12 cellular contexts compared by ENCODE assay signal in the genomic region with DNA sequence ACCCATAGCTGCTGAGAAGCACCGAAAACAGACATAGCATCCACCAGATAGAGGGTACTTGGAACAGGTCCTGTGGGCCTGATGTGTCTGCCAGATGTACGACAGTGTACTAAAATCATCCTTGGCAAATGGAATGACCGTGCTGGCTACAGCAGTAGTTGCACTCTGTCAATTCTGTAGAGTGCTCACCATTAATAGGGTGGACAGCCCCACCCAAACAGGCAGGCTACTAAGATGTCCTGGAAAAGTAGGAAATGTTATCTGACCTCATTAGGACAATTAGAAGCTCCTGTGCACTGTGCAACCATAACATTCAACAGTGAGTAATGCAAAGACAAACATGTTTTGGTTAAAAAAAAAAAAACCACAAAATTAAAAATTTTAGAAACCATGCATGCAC.
A peak's percentile ranks its signal among the peaks of the same experiment; 100 is the strongest.
DNase-seq lines count a peak whose midpoint lies in the region; ATAC-seq and TF ChIP-seq lines count a peak whose summit lies in the region.
"Had no signal": no experiment of that assay in that cellular context is flagged by ENCODE, and none has a peak within 500 bp of the region (broad histone marks: within the 10 kb centered on the region; RNA-seq: fewer than 3 reads in every experiment).

No MANE protein-coding gene starts in this region.

- H3K27me3 ChIP-seq in brain microvascular endothelial cell (replicated peaks) (no peaks in the 10 kb centered on the region), MM.1S (replicated peaks; ENCODE audit: insufficient read depth, low read length) (no peaks in the 10 kb centered on the region; the same call in 1 of the 2 replicates)
- H3K27me3 ChIP-seq: adrenal gland, stomach had no signal

- no peaks in the 10 kb centered on the region for H4K20me1 ChIP-seq in MM.1S (ENCODE audit: insufficient read depth, low read length)

- no peak for ATAC-seq in HG02571 (IDR thresholded peaks at IDR 0.05; ENCODE audit: unreplicated experiment)

- H3K36me3 Mint-ChIP-seq in progenitor cell of endocrine pancreas (ENCODE audit: insufficient read depth) = peaks cover 12% of the 10 kb centered on the region

- no peak overlapping the region for H3K4me3 ChIP-seq in brain microvascular endothelial cell (ENCODE audit: low read depth, low read length)
- no peak overlapping the region for H3K4me3 ChIP-seq in MM.1S (ENCODE audit: low read length)
- H3K4me3 ChIP-seq: adrenal gland, stomach had no signal

- no peak overlapping the region for H3K9ac ChIP-seq in MM.1S (ENCODE audit: low read length)

- H2AFZ ChIP-seq in MM.1S (ENCODE audit: low read length) = no peak overlapping the region

- peaks cover 13% of the 10 kb centered on the region for H3K4me1 ChIP-seq in MM.1S (ENCODE audit: low read length)

- DNase-seq in Daoy (ENCODE audit: low read depth) (peak; percentile 36), LHCN-M2 (ENCODE audit: low read depth) (peak; percentile 66), brain microvascular endothelial cell (no peak), progenitor cell of endocrine pancreas (ENCODE audit: low spot score, unreplicated experiment) (no peak), MM.1S (no peak), NCI-H345 (lab: John Stamatoyannopoulos, UW) (no peak), NCI-H2081 (lab: John Stamatoyannopoulos, UW) (no peak)
- DNase-seq: activated CD4-positive, alpha-beta T cell treated with anti-CD3 and anti-CD28 coated beads for 48 hours; adrenal gland; nephron progenitor cell; stomach had no signal

- H3K79me2 ChIP-seq in MM.1S (ENCODE audit: low read length) = no peaks in the 10 kb centered on the region

- peaks cover under 1% of the 10 kb centered on the region; the same call in 1 of the 2 replicates for H3F3A ChIP-seq in MM.1S (ENCODE audit: insufficient read depth, low read length)

- H3K36me3 ChIP-seq in brain microvascular endothelial cell (replicated peaks) (no peaks in the 10 kb centered on the region), MM.1S (replicated peaks; ENCODE audit: insufficient read depth, low read length) (no peaks in the 10 kb centered on the region)
- H3K36me3 ChIP-seq: adrenal gland, stomach had no signal

- no peaks in the 10 kb centered on the region for H3K9me3 Mint-ChIP-seq in progenitor cell of endocrine pancreas (ENCODE audit: low read depth)

- no peak overlapping the region for H3K4me3 Mint-ChIP-seq in progenitor cell of endocrine pancreas (ENCODE audit: low read depth)
- H3K4me3 Mint-ChIP-seq: nephron progenitor cell had no signal

- no peak overlapping the region for H3K4me2 ChIP-seq in MM.1S (ENCODE audit: low read depth, low read length)

- in situ Hi-C loops in brain microvascular endothelial cell (cut with HindIII; ENCODE audit: low pct_ligation_motif_present, low sequenced_read_pairs) = no loop called here

- H3K27ac ChIP-seq in brain microvascular endothelial cell (peak overlapping the region; percentile 93), MM.1S (ENCODE audit: low read length) (no peak overlapping the region)

- H3K9me3 ChIP-seq in MM.1S (replicated peaks; ENCODE audit: insufficient read depth, low read length) = no peaks in the 10 kb centered on the region
- H3K9me3 ChIP-seq: adrenal gland, stomach had no signal

- no peaks in the 10 kb centered on the region for H3K27me3 Mint-ChIP-seq in progenitor cell of endocrine pancreas

- H3K27ac Mint-ChIP-seq in progenitor cell of endocrine pancreas = peak overlapping the region; percentile 33

- TF ChIP-seq CTCF in brain microvascular endothelial cell (IDR thresholded peaks at IDR 0.05; ENCODE audit: low read depth, low read length, missing control alignments) = no peak
- no peak for TF ChIP-seq CTCF in progenitor cell of endocrine pancreas (IDR thresholded peaks at IDR 0.05; ENCODE audit: unreplicated experiment)
- TF ChIP-seq CTCF in MM.1S (IDR thresholded peaks at IDR 0.05; ENCODE audit: low read length) = no peak

- no peaks in the 10 kb centered on the region for H3K9me2 ChIP-seq in MM.1S (replicated peaks; ENCODE audit: insufficient read depth, low read length)

- peaks cover 51% of the 10 kb centered on the region for H3K4me1 Mint-ChIP-seq in progenitor cell of endocrine pancreas (ENCODE audit: low read depth)

Comparison
In these comparisons a context has a peak if more than half of its experiments do, and no peak if none do; other contexts are left out.
1. DNase-seq: peak in Daoy (single experiment) and LHCN-M2 (single experiment); none in brain microvascular endothelial cell (single experiment), progenitor cell of endocrine pancreas (single experiment), MM.1S (single experiment), NCI-H345 (single experiment) and NCI-H2081 (0 of 2).